2 cellular contexts compared by ENCODE assay signal in the genomic region with DNA sequence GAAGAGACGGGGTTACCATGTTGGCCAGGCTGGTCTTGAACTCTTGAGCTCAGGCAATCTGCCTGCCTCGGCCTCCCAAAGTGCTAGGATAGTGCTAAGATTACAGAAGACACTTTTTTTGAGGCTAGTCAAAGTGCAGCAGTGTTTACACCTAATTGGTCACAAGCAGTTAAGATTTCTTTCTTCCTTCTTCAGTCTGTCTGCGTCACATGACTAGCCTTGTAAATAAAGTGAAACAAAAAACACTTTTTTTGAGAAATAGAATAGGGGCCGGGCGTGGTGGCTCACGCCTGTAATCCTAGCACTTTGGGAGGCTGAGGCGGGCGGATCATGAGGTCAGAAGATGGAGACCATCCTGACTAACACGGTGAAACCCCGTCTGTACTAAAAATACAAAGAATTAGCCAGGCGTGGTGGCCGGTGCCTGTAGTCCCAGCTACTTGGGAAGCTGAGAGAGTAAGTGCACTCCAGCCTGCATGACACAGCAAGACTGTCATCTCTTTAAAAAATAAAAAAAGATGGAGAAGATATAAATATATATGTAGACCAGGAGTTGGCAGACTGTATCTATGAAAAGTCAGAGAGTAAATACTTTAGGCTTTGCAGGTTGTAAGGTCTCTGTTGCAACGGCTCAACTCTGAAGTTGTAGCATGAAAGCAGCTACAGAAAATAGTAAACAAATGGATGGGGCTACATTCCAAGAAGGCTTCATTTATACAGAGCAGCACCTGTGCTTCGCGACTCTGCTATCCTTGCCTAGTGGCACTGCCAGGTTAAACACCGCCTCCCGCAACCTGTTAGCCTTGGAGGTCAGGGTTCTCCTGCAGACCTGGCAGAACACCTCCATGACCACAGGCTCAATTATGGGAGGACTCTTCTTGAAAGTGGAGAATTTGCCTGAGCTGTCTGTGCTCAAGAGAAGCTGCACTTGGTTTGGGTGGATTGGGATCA.
TF ChIP-seq lines count a peak whose summit lies in the region.

No MANE protein-coding gene starts in this region.

TF ChIP-seq in A549, 52 proteins besides CTCF, POLR2A, EP300 and RAD21 (continued from another document):
- TF ChIP-seq, protein P1, sequence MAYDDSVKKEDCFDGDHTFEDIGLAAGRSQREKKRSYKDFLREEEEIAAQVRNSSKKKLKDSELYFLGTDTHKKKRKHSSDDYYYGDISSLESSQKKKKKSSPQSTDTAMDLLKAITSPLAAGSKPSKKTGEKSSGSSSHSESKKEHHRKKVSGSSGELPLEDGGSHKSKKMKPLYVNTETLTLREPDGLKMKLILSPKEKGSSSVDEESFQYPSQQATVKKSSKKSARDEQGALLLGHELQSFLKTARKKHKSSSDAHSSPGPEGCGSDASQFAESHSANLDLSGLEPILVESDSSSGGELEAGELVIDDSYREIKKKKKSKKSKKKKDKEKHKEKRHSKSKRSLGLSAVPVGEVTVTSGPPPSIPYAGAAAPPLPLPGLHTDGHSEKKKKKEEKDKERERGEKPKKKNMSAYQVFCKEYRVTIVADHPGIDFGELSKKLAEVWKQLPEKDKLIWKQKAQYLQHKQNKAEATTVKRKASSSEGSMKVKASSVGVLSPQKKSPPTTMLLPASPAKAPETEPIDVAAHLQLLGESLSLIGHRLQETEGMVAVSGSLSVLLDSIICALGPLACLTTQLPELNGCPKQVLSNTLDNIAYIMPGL (CRISPR knock-in tag; IDR thresholded peaks at IDR 0.05; ENCODE audit: borderline replicate concordance): no peak

TF ChIP-seq in GM23338, 12 proteins besides CTCF, POLR2A, EP300 and RAD21:
- TF ChIP-seq, protein P2, sequence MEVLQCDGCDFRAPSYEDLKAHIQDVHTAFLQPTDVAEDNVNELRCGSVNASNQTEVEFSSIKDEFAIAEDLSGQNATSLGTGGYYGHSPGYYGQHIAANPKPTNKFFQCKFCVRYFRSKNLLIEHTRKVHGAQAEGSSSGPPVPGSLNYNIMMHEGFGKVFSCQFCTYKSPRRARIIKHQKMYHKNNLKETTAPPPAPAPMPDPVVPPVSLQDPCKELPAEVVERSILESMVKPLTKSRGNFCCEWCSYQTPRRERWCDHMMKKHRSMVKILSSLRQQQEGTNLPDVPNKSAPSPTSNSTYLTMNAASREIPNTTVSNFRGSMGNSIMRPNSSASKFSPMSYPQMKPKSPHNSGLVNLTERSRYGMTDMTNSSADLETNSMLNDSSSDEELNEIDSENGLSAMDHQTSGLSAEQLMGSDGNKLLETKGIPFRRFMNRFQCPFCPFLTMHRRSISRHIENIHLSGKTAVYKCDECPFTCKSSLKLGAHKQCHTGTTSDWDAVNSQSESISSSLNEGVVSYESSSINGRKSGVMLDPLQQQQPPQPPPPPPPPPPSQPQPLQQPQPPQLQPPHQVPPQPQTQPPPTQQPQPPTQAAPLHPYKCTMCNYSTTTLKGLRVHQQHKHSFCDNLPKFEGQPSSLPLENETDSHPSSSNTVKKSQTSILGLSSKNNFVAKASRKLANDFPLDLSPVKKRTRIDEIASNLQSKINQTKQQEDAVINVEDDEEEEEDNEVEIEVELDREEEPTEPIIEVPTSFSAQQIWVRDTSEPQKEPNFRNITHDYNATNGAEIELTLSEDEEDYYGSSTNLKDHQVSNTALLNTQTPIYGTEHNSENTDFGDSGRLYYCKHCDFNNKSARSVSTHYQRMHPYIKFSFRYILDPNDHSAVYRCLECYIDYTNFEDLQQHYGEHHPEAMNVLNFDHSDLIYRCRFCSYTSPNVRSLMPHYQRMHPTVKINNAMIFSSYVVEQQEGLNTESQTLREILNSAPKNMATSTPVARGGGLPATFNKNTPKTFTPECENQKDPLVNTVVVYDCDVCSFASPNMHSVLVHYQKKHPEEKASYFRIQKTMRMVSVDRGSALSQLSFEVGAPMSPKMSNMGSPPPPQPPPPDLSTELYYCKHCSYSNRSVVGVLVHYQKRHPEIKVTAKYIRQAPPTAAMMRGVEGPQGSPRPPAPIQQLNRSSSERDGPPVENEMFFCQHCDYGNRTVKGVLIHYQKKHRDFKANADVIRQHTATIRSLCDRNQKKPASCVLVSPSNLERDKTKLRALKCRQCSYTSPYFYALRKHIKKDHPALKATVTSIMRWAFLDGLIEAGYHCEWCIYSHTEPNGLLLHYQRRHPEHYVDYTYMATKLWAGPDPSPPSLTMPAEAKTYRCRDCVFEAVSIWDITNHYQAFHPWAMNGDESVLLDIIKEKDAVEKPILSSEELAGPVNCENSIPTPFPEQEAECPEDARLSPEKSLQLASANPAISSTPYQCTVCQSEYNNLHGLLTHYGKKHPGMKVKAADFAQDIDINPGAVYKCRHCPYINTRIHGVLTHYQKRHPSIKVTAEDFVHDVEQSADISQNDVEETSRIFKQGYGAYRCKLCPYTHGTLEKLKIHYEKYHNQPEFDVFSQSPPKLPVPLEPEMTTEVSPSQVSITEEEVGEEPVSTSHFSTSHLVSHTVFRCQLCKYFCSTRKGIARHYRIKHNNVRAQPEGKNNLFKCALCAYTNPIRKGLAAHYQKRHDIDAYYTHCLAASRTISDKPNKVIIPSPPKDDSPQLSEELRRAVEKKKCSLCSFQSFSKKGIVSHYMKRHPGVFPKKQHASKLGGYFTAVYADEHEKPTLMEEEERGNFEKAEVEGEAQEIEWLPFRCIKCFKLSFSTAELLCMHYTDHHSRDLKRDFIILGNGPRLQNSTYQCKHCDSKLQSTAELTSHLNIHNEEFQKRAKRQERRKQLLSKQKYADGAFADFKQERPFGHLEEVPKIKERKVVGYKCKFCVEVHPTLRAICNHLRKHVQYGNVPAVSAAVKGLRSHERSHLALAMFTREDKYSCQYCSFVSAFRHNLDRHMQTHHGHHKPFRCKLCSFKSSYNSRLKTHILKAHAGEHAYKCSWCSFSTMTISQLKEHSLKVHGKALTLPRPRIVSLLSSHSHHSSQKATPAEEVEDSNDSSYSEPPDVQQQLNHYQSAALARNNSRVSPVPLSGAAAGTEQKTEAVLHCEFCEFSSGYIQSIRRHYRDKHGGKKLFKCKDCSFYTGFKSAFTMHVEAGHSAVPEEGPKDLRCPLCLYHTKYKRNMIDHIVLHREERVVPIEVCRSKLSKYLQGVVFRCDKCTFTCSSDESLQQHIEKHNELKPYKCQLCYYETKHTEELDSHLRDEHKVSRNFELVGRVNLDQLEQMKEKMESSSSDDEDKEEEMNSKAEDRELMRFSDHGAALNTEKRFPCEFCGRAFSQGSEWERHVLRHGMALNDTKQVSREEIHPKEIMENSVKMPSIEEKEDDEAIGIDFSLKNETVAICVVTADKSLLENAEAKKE (CRISPR knock-in tag; IDR thresholded peaks at IDR 0.05): no peak
- TF ChIP-seq ZNF331 (CRISPR knock-in tag; IDR thresholded peaks at IDR 0.05; ENCODE audit: low read depth) (no peak), NANOG (IDR thresholded peaks at IDR 0.05; ENCODE audit: borderline replicate concordance) (no peak), EZH2phosphoT487 (IDR thresholded peaks at IDR 0.05; ENCODE audit: unreplicated experiment) (no peak), ZNF114 (CRISPR knock-in tag; IDR thresholded peaks at IDR 0.05) (no peak), POLR2AphosphoS5 (IDR thresholded peaks at IDR 0.05; ENCODE audit: low read depth) (no peak)
- TF ChIP-seq, protein P3, sequence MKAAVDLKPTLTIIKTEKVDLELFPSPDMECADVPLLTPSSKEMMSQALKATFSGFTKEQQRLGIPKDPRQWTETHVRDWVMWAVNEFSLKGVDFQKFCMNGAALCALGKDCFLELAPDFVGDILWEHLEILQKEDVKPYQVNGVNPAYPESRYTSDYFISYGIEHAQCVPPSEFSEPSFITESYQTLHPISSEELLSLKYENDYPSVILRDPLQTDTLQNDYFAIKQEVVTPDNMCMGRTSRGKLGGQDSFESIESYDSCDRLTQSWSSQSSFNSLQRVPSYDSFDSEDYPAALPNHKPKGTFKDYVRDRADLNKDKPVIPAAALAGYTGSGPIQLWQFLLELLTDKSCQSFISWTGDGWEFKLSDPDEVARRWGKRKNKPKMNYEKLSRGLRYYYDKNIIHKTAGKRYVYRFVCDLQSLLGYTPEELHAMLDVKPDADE (IDR thresholded peaks at IDR 0.05): no peak
- TF ChIP-seq, protein P4, sequence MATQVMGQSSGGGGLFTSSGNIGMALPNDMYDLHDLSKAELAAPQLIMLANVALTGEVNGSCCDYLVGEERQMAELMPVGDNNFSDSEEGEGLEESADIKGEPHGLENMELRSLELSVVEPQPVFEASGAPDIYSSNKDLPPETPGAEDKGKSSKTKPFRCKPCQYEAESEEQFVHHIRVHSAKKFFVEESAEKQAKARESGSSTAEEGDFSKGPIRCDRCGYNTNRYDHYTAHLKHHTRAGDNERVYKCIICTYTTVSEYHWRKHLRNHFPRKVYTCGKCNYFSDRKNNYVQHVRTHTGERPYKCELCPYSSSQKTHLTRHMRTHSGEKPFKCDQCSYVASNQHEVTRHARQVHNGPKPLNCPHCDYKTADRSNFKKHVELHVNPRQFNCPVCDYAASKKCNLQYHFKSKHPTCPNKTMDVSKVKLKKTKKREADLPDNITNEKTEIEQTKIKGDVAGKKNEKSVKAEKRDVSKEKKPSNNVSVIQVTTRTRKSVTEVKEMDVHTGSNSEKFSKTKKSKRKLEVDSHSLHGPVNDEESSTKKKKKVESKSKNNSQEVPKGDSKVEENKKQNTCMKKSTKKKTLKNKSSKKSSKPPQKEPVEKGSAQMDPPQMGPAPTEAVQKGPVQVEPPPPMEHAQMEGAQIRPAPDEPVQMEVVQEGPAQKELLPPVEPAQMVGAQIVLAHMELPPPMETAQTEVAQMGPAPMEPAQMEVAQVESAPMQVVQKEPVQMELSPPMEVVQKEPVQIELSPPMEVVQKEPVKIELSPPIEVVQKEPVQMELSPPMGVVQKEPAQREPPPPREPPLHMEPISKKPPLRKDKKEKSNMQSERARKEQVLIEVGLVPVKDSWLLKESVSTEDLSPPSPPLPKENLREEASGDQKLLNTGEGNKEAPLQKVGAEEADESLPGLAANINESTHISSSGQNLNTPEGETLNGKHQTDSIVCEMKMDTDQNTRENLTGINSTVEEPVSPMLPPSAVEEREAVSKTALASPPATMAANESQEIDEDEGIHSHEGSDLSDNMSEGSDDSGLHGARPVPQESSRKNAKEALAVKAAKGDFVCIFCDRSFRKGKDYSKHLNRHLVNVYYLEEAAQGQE (IDR thresholded peaks at IDR 0.05; ENCODE audit: unreplicated experiment): no peak
